8 cellular contexts compared by ENCODE assay signal in genomic region chr20:38032585-38033329, GRCh38. TPM values are rescaled to one million over a fixed set of nuclear protein-coding genes. Genes with fewer than 3 reads are reported as not detected.
A peak's percentile ranks its signal among the peaks of the same experiment; 100 is the strongest.
DNase-seq lines count a peak whose midpoint lies in the region; ATAC-seq and TF ChIP-seq lines count a peak whose summit lies in the region.

No MANE protein-coding gene starts in this region.

- no peaks in the 10 kb centered on the region for H3K27me3 Mint-ChIP-seq in type B pancreatic cell

- no peak for TF ChIP-seq CTCF in PC-3 (conservative IDR thresholded peaks at IDR 0.05; ENCODE audit: low read depth, low read length)
- no peak for TF ChIP-seq CTCF in type B pancreatic cell (conservative IDR thresholded peaks at IDR 0.05)

- peaks cover 36% of the 10 kb centered on the region for H3K4me1 Mint-ChIP-seq in type B pancreatic cell (ENCODE audit: unreplicated experiment)

- peaks cover 17% of the 10 kb centered on the region; the same call in 1 of the 2 replicates for H3K36me3 ChIP-seq in ACC112 (ENCODE audit: insufficient read depth, low read length)
- H3K36me3 ChIP-seq in PC-3 (ENCODE audit: low read depth, low read length): peaks cover 11% of the 10 kb centered on the region; the same call in 1 of the 2 replicates
- H3K36me3 ChIP-seq in ectodermal cell (ENCODE audit: control insufficient read depth, insufficient read depth, low read length): peaks cover 9% of the 10 kb centered on the region
- peaks cover 9% of the 10 kb centered on the region for H3K36me3 ChIP-seq in muscle layer of colon (ENCODE audit: insufficient read depth, low read length)

- H3K9me3 Mint-ChIP-seq in type B pancreatic cell: peaks cover 16% of the 10 kb centered on the region

- H3K27me3 ChIP-seq in ACC112 (ENCODE audit: insufficient read depth, low read length) (no peaks in the 10 kb centered on the region), PC-3 (ENCODE audit: low read length) (no peaks in the 10 kb centered on the region), ectodermal cell (ENCODE audit: control insufficient read depth, insufficient read depth, low read length, poor library complexity, severe bottlenecking) (no peaks in the 10 kb centered on the region), muscle layer of colon (ENCODE audit: control insufficient read depth in 1 of 2, insufficient read depth in 2 of 2, low read length in 2 of 2) (no peaks in the 10 kb centered on the region)

- H3K9me2 ChIP-seq in PC-3 (replicated peaks; ENCODE audit: low read length): no peaks in the 10 kb centered on the region

- peak overlapping the region; percentile 96 for H3K4me3 Mint-ChIP-seq in type B pancreatic cell

- POLR2A ChIA-PET in PC-3 (lab: Charles Lee; ENCODE audit: unreplicated experiment): interaction anchor here (0.7 to 1.4 kb wide), 2 partner anchors 11 to 77 kb away, joined by 3 to 5 read pairs; no protein-coding TSS in a partner anchor

- no peaks in the 10 kb centered on the region for H3F3A ChIP-seq in PC-3 (ENCODE audit: low read length, unreplicated experiment)

- peaks cover 6% of the 10 kb centered on the region for H4K20me1 ChIP-seq in PC-3 (ENCODE audit: low read length)

- H2AFZ ChIP-seq in ACC112 (ENCODE audit: low read length, unreplicated experiment) (peak overlapping the region; percentile 99), PC-3 (ENCODE audit: low read length) (peak overlapping the region; percentile 86)

- CTCF ChIA-PET in PC-3 (lab: Charles Lee): interaction anchor here (0.5 kb wide), 1 partner anchor 40 kb away, joined by 3 read pairs; no protein-coding TSS in a partner anchor

- H3K27ac ChIP-seq in ACC112 (ENCODE audit: low read depth, low read length): peak overlapping the region; percentile 77
- H3K27ac ChIP-seq in PC-3 (ENCODE audit: low read length): peak overlapping the region; percentile 75
- H3K27ac ChIP-seq in ectodermal cell (ENCODE audit: insufficient read depth, low read depth, low read length, poor library complexity, severe bottlenecking): peak overlapping the region; percentile 86
- H3K27ac ChIP-seq in muscle layer of colon (ENCODE audit: low read depth, low read length): peak overlapping the region; percentile 87

- H3K4me2 ChIP-seq in PC-3 (ENCODE audit: low read length): peak overlapping the region; percentile 86

- BruUV-seq in PC-3 (replicated peaks; lab: Mats Ljungman, UMichigan): TSS peak; percentile 81

- no peak for TF ChIP-seq POLR2A in GM18505 (IDR thresholded peaks at IDR 0.05; ENCODE audit: borderline replicate concordance, extremely low read depth, insufficient read depth, insufficient read length)

- H3K36me3 Mint-ChIP-seq in type B pancreatic cell: peaks cover 44% of the 10 kb centered on the region

- H3K9me3 ChIP-seq in PC-3 (ENCODE audit: low read length) (no peaks in the 10 kb centered on the region), ectodermal cell (ENCODE audit: control insufficient read depth, low read length) (no peaks in the 10 kb centered on the region), muscle layer of colon (ENCODE audit: low read length) (no peaks in the 10 kb centered on the region)

- peak; percentile 45 for ATAC-seq in GM18505 (IDR thresholded peaks at IDR 0.05; ENCODE audit: unreplicated experiment)
- ATAC-seq in HG02970 (IDR thresholded peaks at IDR 0.05; ENCODE audit: low FRiP score, unreplicated experiment): peak; percentile 48
- peak; percentile 6 for ATAC-seq in PC-3

- intact Hi-C loops in PC-3 (cut with micrococcal nuclease): no loop called here

- peak overlapping the region; percentile 99 for H3K4me3 ChIP-seq in ACC112 (ENCODE audit: low read depth, low read length)
- H3K4me3 ChIP-seq in PC-3 (ENCODE audit: low read length): peak overlapping the region; percentile 94
- peak overlapping the region; percentile 70 for H3K4me3 ChIP-seq in ectodermal cell (ENCODE audit: insufficient read depth, low read depth, low read length)
- peak overlapping the region; percentile 72 to 90 for H3K4me3 ChIP-seq in muscle layer of colon (ENCODE audit: low read depth in 1 of 2, low read length in 2 of 2)

- H3K27ac Mint-ChIP-seq in type B pancreatic cell: peak overlapping the region; percentile 91

- H3K4me1 ChIP-seq in ACC112 (ENCODE audit: control insufficient read depth, insufficient read depth, low read length, unreplicated experiment) (peaks cover 37% of the 10 kb centered on the region), PC-3 (ENCODE audit: insufficient read depth, low read length) (peaks cover 58% of the 10 kb centered on the region), ectodermal cell (ENCODE audit: control insufficient read depth, insufficient read depth, low read length) (peaks cover 7% of the 10 kb centered on the region), muscle layer of colon (ENCODE audit: insufficient read depth, low read length) (peaks cover 37% of the 10 kb centered on the region)

- H3K9ac ChIP-seq in PC-3 (ENCODE audit: low read length) (peak overlapping the region; percentile 98), muscle layer of colon (ENCODE audit: low read length) (peak overlapping the region; percentile 73)

- no peak for DNase-seq in PC-3
- no peak for DNase-seq in type B pancreatic cell (ENCODE audit: extremely low spot score, unreplicated experiment)
- DNase-seq in HuH-7.5 (ENCODE audit: low spot score): no peak

- H3K79me2 ChIP-seq in ACC112 (ENCODE audit: control insufficient read depth, insufficient read depth, low read length, unreplicated experiment) (peaks cover 99% of the 10 kb centered on the region), PC-3 (ENCODE audit: low read length) (peaks cover 100% of the 10 kb centered on the region)

- WGBS in ectodermal cell, 2 experiments: 41 to 42% methylated on average over 28 of the region's 28 CpGs

RNA-seq across cellular contexts. Expression of gene TTI1, which starts 0.5 kb away (rescaled TPM):
- total RNA-seq in PC-3 (2014; rRNA removed) (21.8 and 23.2 TPM in 2 replicates), type B pancreatic cell (ENCODE audit: low replicate concordance) (25.1 and 43.8 TPM in 2 replicates)
- 61.4 TPM for polyA plus RNA-seq in ectodermal cell (2013, experiment 1 of 4)
- 57.9 TPM for polyA plus RNA-seq in ectodermal cell (2013, experiment 2 of 4)
- 47.2 TPM for polyA plus RNA-seq in ectodermal cell (2013, experiment 3 of 4)
- polyA plus RNA-seq in ectodermal cell (2013, experiment 4 of 4): 47.1 TPM

RNA-seq across cellular contexts. Expression of gene RPRD1B, which starts 0.8 kb away (rescaled TPM):
- total RNA-seq in PC-3 (2014; rRNA removed): 40.1 and 43.6 TPM in 2 replicates
- polyA plus RNA-seq in ectodermal cell (2013, experiment 1 of 4): 26.7 TPM
- 31.9 TPM for polyA plus RNA-seq in ectodermal cell (2013, experiment 2 of 4)
- polyA plus RNA-seq in ectodermal cell (2013, experiment 3 of 4): 23.0 TPM
- polyA plus RNA-seq in ectodermal cell (2013, experiment 4 of 4): 25.2 TPM
- total RNA-seq in type B pancreatic cell (ENCODE audit: low replicate concordance): 29.7 and 41.9 TPM in 2 replicates
